In genomic region chr12:123151679-123152454, GRCh38 we compare ENCODE assay signal across 8 cellular contexts. TPM values are rescaled to one million over a fixed set of nuclear protein-coding genes. Genes with fewer than 3 reads are reported as not detected.
DNase-seq lines count a peak whose midpoint lies in the region; ATAC-seq, FAIRE-seq and TF ChIP-seq lines count a peak whose summit lies in the region.

No MANE protein-coding gene starts in this region.

- TF ChIP-seq POLR2A in NB4 (IDR thresholded peaks at IDR 0.05; ENCODE audit: extremely low read depth, insufficient read length) = no peak

- CTCF ChIA-PET in CD4-positive, alpha-beta memory T cell (lab: Charles Lee; ENCODE audit: partially characterized antibody) = interaction anchor here (0.7 to 4.5 kb wide), 9 partner anchors 9 to 108 kb away, joined by 3 to 22 read pairs (median 4); no protein-coding TSS in a partner anchor

- H3K36me3 ChIP-seq in CD4-positive, alpha-beta memory T cell (ENCODE audit: insufficient read depth, low read length) = no peaks in the 10 kb centered on the region

- H3K4me1 ChIP-seq in CD4-positive, alpha-beta memory T cell (ENCODE audit: insufficient read depth, low read length) = peaks cover 23% of the 10 kb centered on the region

- POLR2A ChIA-PET in CD4-positive, alpha-beta memory T cell (lab: Charles Lee; ENCODE audit: partially characterized antibody) = interaction anchor here (0.8 to 4.1 kb wide), 12 partner anchors 14 to 108 kb away, joined by 3 to 28 read pairs (median 4); partner anchors contain the start of genes MPHOSPH9 and MTRFR

- intact Hi-C loops in CD4-positive, alpha-beta memory T cell (cut with micrococcal nuclease) = loop anchor here (1.0 to 2.0 kb wide), 4 partner anchors 76 to 177 kb away; partner anchors contain the start of gene OGFOD2
- intact Hi-C loops in dorsolateral prefrontal cortex (cut with DNase I) = loop anchor here (5.0 to 10.0 kb wide), 2 partner anchors 167 to 170 kb away; partner anchors contain the start of gene ARL6IP4 (in 2 of the 2)

- DNase-seq in CD4-positive, alpha-beta memory T cell = peak in 2 of 5 donors; percentile 4 to 39
- DNase-seq in NB4 (ENCODE audit: low read depth) = peak; percentile 35
- no peak for DNase-seq in dorsolateral prefrontal cortex
- DNase-seq in nephron progenitor cell = peak; percentile 12
- no peak for DNase-seq in cerebellar nuclear complex (lab: John Stamatoyannopoulos, UW)
- no peak for DNase-seq in D721Med (ENCODE audit: insufficient read length, low spot score)

- no peak for ATAC-seq in HG03469 (IDR thresholded peaks at IDR 0.05; ENCODE audit: unreplicated experiment)
- no peak for ATAC-seq in HG02571 (IDR thresholded peaks at IDR 0.05; ENCODE audit: unreplicated experiment)

- H3K9me3 ChIP-seq in CD4-positive, alpha-beta memory T cell (ENCODE audit: control insufficient read depth in 1 of 2, low read length in 2 of 2) = no peaks in the 10 kb centered on the region

- H3K27ac Mint-ChIP-seq in CD4-positive, alpha-beta memory T cell = peak overlapping the region; percentile 29 to 85 (median 55)
- no peak overlapping the region for H3K27ac Mint-ChIP-seq in nephron progenitor cell

- no peaks in the 10 kb centered on the region for H3K27me3 ChIP-seq in CD4-positive, alpha-beta memory T cell (ENCODE audit: insufficient read depth, low read length)
- H3K27me3 ChIP-seq in dorsolateral prefrontal cortex = no peaks in the 10 kb centered on the region

- TF ChIP-seq CTCF in NB4 (IDR thresholded peaks at IDR 0.05; ENCODE audit: low read depth, low read length) = no peak
- TF ChIP-seq CTCF in dorsolateral prefrontal cortex (IDR thresholded peaks at IDR 0.05 in 54 of 56, conservative IDR thresholded peaks at IDR 0.05 in 2 of 56; ENCODE audit: low read depth in 1 of 56, partially characterized antibody in 56 of 56) = peak in 1 of 56 donors; percentile 2
- no peak for TF ChIP-seq CTCF in nephron progenitor cell (IDR thresholded peaks at IDR 0.05)
- TF ChIP-seq CTCF in D721Med (IDR thresholded peaks at IDR 0.05; ENCODE audit: insufficient read depth, missing control alignments) = no peak

- no peaks in the 10 kb centered on the region for H3K27me3 Mint-ChIP-seq in CD4-positive, alpha-beta memory T cell
- peaks cover 25% of the 10 kb centered on the region for H3K27me3 Mint-ChIP-seq in nephron progenitor cell (ENCODE audit: low read depth, poor library complexity)

- no peaks in the 10 kb centered on the region for H3K9me3 Mint-ChIP-seq in CD4-positive, alpha-beta memory T cell
- H3K9me3 Mint-ChIP-seq in nephron progenitor cell = no peaks in the 10 kb centered on the region

- no peak for FAIRE-seq in D721Med (lab: Jason Lieb, UNC)

- peaks cover 17 to 40% (median 25%) of the 10 kb centered on the region in 4 donors for H3K4me1 Mint-ChIP-seq in CD4-positive, alpha-beta memory T cell
- H3K4me1 Mint-ChIP-seq in nephron progenitor cell = peaks cover 33% of the 10 kb centered on the region

- H3K4me3 Mint-ChIP-seq in CD4-positive, alpha-beta memory T cell = peak overlapping the region; percentile 78 to 88 (median 84)
- H3K4me3 Mint-ChIP-seq in nephron progenitor cell = peak overlapping the region; percentile 84

- H3K4me3 ChIP-seq in CD4-positive, alpha-beta memory T cell (ENCODE audit: low read length in 2 of 2) = peak overlapping the region; percentile 44 to 52
- H3K4me3 ChIP-seq in NB4 (ENCODE audit: low read depth, low read length) = no peak overlapping the region
- peak overlapping the region; percentile 43 to 84 (median 74) for H3K4me3 ChIP-seq in dorsolateral prefrontal cortex

- H3K36me3 Mint-ChIP-seq in CD4-positive, alpha-beta memory T cell = peaks cover 0 to 8% of the 10 kb centered on the region in 2 donors
- peaks cover 12% of the 10 kb centered on the region for H3K36me3 Mint-ChIP-seq in nephron progenitor cell (ENCODE audit: low read depth)

- no peak overlapping the region for H3K27ac ChIP-seq in CD4-positive, alpha-beta memory T cell (ENCODE audit: low read depth, low read length)
- peak overlapping the region in 58 of 59 donors; percentile 51 to 95 (median 86) for H3K27ac ChIP-seq in dorsolateral prefrontal cortex

RNA-seq across cellular contexts. Expression of gene PITPNM2, which starts 1.0 kb away (rescaled TPM):
- 10 to 100 TPM; 15.7 to 16.8 TPM for total RNA-seq in CD4-positive, alpha-beta memory T cell
- polyA plus RNA-seq in CD4-positive, alpha-beta memory T cell = 1 to 10 TPM in 1 of 2 donors, under 1 TPM in 1; 0.77 to 3.3 TPM
- total RNA-seq in dorsolateral prefrontal cortex = 10 to 100 TPM; 20.9 to 89.8 (median 62.6) TPM

Comparison
In these comparisons a context has a peak if more than half of its experiments do, and no peak if none do; other contexts are left out.
1. DNase-seq: peak in NB4 (single experiment) and nephron progenitor cell (single experiment); none in dorsolateral prefrontal cortex (0 of 10), cerebellar nuclear complex (0 of 2) and D721Med (single experiment).